In genomic region chr18:49584951-49585350, GRCh38 we compare ENCODE assay signal across 3 cellular contexts. TPM values are rescaled to one million over a fixed set of nuclear protein-coding genes. Genes with fewer than 3 reads are reported as not detected.
"Had no signal": no experiment of that assay in that cellular context is flagged by ENCODE, and none has a peak within 500 bp of the region (broad histone marks: within the 10 kb centered on the region; RNA-seq: fewer than 3 reads in every experiment).

No MANE protein-coding gene starts in this region.

RNA-seq across cellular contexts. Expression of gene LIPG, which starts 23.1 kb away (rescaled TPM):
- total RNA-seq: OCI-LY7, Right ventricle myocardium inferior, SK-MEL-5 had no signal
